ENCODE assay signal across 27 cellular contexts in the genomic region with DNA sequence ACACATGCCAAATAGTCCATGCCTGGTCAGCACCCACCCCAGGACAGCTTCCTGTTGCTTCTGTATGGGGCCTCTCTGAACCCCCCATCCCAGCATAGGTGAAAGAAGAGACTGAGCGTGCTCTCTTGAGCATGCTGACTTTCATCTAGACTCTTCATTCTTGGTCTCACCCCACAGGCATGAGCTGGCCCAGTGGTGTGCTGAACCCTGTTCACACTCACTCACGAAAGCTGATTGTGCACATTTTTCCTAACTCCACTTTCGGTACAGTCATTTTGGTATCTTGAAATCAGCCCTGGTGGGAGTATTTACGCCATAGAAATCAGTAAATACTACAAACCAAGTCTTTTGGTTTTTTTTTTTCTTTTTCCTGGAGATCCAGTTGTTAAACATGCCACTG.
"Had no signal": no experiment of that assay in that cellular context is flagged by ENCODE, and none has a peak within 500 bp of the region (broad histone marks: within the 10 kb centered on the region; RNA-seq: fewer than 3 reads in every experiment).

No MANE protein-coding gene starts in this region.

- H3K4me1 Mint-ChIP-seq: activated CD4-positive, alpha-beta T cell treated with anti-CD3 and anti-CD28 coated beads, Interleukin-2, amount 10 ng/mL, durations not matched to agents 7 days and 5 days; central memory CD8-positive, alpha-beta T cell; mesothelial cell of epicardium; naive B cell had no signal

- H3K4me3 Mint-ChIP-seq: activated CD4-positive, alpha-beta T cell treated with anti-CD3 and anti-CD28 coated beads, Interleukin-2, amount 10 ng/mL, durations not matched to agents 7 days and 5 days; central memory CD8-positive, alpha-beta T cell; mesothelial cell of epicardium; naive B cell; stimulated activated naive CD8-positive, alpha-beta T cell treated with anti-CD3 and anti-CD28 coated beads, Interleukin-15, Interleukin-2, amounts not matched to agents 100 ng/mL and 50 ng/mL, for 24 hours had no signal

- ATAC-seq: foreskin keratinocyte, heart left ventricle had no signal

- H3K27ac Mint-ChIP-seq: activated CD4-positive, alpha-beta T cell treated with anti-CD3 and anti-CD28 coated beads, Interleukin-2, amount 10 ng/mL, durations not matched to agents 7 days and 5 days; activated naive CD4-positive, alpha-beta T cell treated with anti-CD3 and anti-CD28 coated beads, Interleukin-2, amount 50 U/mL, for 72 hours; activated T-helper 2 cell treated with anti-CD3 and anti-CD28 coated beads, Interferon-gamma antibody, Interleukin-2, Interleukin-4, amounts not matched to agents 10 μg/mL and 5 μg/mL and 100 μg/mL, durations not matched to agents 14 hours and 24 hours and 36 hours; mesothelial cell of epicardium; naive B cell; stimulated activated naive CD8-positive, alpha-beta T cell treated with anti-CD3 and anti-CD28 coated beads, Interleukin-15, Interleukin-2, amounts not matched to agents 100 ng/mL and 50 ng/mL, for 24 hours had no signal

- H3K9me3 ChIP-seq: esophagus muscularis mucosa, heart left ventricle, left ventricle myocardium inferior, ovary, prostate gland, thoracic aorta, vagina had no signal

- H3K27ac ChIP-seq: esophagus muscularis mucosa, foreskin keratinocyte, heart left ventricle, left ventricle myocardium inferior, ovary, prostate gland, SK-N-MC, thoracic aorta, vagina, VCaP had no signal

- DNase-seq: activated CD4-positive, alpha-beta T cell treated with anti-CD3 and anti-CD28 coated beads, Interleukin-2, amount 10 ng/mL, durations not matched to agents 7 days and 5 days; activated naive CD4-positive, alpha-beta T cell; anterior cingulate cortex; dermis blood vessel endothelial cell; effector CD4-positive, alpha-beta T cell; foreskin keratinocyte; heart left ventricle; left ventricle myocardium inferior; mammary epithelial cell; naive B cell; ovary; stimulated activated CD4-positive, alpha-beta T cell treated with anti-CD3 and anti-CD28 coated beads, Interleukin-2, amount 100 ng/mL, for 48 hours; T-helper 9 cell had no signal

- H3K4me1 ChIP-seq: esophagus muscularis mucosa, foreskin keratinocyte, heart left ventricle, left ventricle myocardium inferior, prostate gland, vagina had no signal

- H3K36me3 Mint-ChIP-seq: activated naive CD4-positive, alpha-beta T cell treated with anti-CD3 and anti-CD28 coated beads, Interleukin-2, amount 50 U/mL, for 72 hours; mesothelial cell of epicardium; naive B cell had no signal

- H3K4me3 ChIP-seq: esophagus muscularis mucosa, heart left ventricle, left ventricle myocardium inferior, ovary, prostate gland, SK-N-MC, thoracic aorta, vagina had no signal

- FAIRE-seq: bronchial epithelial cell, colon, TTC549 had no signal

- H3K27me3 ChIP-seq: esophagus muscularis mucosa, ovary, vagina had no signal

- H3K9me3 Mint-ChIP-seq: activated CD4-positive, alpha-beta T cell treated with anti-CD3 and anti-CD28 coated beads, Interleukin-2, amount 10 ng/mL, durations not matched to agents 7 days and 5 days; activated naive CD4-positive, alpha-beta T cell treated with anti-CD3 and anti-CD28 coated beads, Interleukin-2, amount 50 U/mL, for 72 hours; activated T-helper 2 cell treated with anti-CD3 and anti-CD28 coated beads, Interferon-gamma antibody, Interleukin-2, Interleukin-4, amounts not matched to agents 10 μg/mL and 5 μg/mL and 100 μg/mL, durations not matched to agents 14 hours and 24 hours and 36 hours; central memory CD8-positive, alpha-beta T cell; mesothelial cell of epicardium; stimulated activated naive CD8-positive, alpha-beta T cell treated with anti-CD3 and anti-CD28 coated beads, Interleukin-15, Interleukin-2, amounts not matched to agents 100 ng/mL and 50 ng/mL, for 24 hours had no signal

- H3K36me3 ChIP-seq: esophagus muscularis mucosa, heart left ventricle, left ventricle myocardium inferior, ovary, prostate gland, thoracic aorta, vagina had no signal
